ENCODE assay signal across 9 cellular contexts in the genomic region with DNA sequence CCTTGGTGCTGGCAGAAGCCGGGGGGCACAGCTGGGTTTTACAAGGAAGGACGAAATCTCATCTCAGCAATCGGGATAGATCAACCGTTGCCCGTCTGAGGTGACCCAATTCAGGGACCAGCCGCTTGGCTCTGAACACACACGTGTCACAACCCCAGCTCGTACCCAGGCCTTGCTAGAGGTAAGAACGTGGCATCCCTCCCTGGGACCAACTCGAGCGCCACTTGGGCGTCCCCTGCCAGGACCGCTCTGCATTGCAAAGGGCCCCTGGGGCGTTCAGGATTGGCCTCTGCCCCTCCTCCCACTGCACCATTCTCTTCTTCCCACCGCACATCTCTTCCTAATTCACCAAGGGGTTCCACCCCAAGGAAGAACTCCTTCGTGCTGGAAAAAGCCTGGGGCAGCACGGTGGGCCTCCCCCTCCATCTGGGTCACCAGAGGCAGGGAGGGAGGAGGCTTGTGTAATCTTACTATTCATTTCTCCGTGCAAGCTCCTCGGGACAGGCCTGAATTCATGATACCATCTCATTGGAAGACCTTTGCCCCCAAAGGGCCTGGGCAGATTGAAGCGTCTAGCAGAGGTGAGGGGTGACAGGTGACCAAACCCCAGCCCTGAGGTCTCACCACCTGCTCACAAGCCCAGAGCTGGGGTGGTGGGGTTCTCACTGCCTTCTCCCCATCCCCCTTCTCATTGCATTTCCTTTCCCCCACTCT.
DNase-seq lines count a peak whose midpoint lies in the region; ATAC-seq and TF ChIP-seq lines count a peak whose summit lies in the region.
"Had no signal": no experiment of that assay in that cellular context is flagged by ENCODE, and none has a peak within 500 bp of the region (broad histone marks: within the 10 kb centered on the region; RNA-seq: fewer than 3 reads in every experiment).

No MANE protein-coding gene starts in this region.

- ATAC-seq in HG02885 (IDR thresholded peaks at IDR 0.05; ENCODE audit: poor library complexity, unreplicated experiment): no peak

- H3K36me3 ChIP-seq in esophagus squamous epithelium (no peaks in the 10 kb centered on the region), neutrophil (no peaks in the 10 kb centered on the region)

- no peaks in the 10 kb centered on the region for H3K9me3 ChIP-seq in esophagus squamous epithelium
- H3K9me3 ChIP-seq in neutrophil: no peaks in the 10 kb centered on the region

- intact Hi-C loops in esophagus squamous epithelium (cut with DNase I): no loop called here

- H3K4me3 ChIP-seq in AG10803 (ENCODE audit: low read length): peak overlapping the region; percentile 50
- peak overlapping the region; percentile 82 for H3K4me3 ChIP-seq in NB4 (ENCODE audit: low read depth, low read length)
- peak overlapping the region; percentile 18 to 58 (median 38) for H3K4me3 ChIP-seq in esophagus squamous epithelium
- peak overlapping the region; percentile 60 to 63 for H3K4me3 ChIP-seq in neutrophil (ENCODE audit: low read depth in 1 of 2, low read length in 1 of 2)

- no peaks in the 10 kb centered on the region for H3K27me3 ChIP-seq in esophagus squamous epithelium
- no peaks in the 10 kb centered on the region for H3K27me3 ChIP-seq in neutrophil

- in situ Hi-C loops in GM13976 (cut with MboI; ENCODE audit: low sequenced_read_pairs, unreplicated experiment): no loop called here

- H3K4me1 ChIP-seq in esophagus squamous epithelium (peaks cover 28 to 58% (median 37%) of the 10 kb centered on the region in 3 donors), neutrophil (ENCODE audit: control insufficient read depth in 1 of 2, insufficient read depth in 1 of 2, low read depth in 1 of 2, low read length in 1 of 2) (peaks cover 97 to 98% of the 10 kb centered on the region in 2 experiments)

- H3K27ac ChIP-seq in esophagus squamous epithelium (peak overlapping the region; percentile 81 to 89 (median 86)), neutrophil (peak overlapping the region; percentile 91)

- 47 to 70% methylated on average over 4 to 16 of the region's 20 CpGs for WGBS in esophagus squamous epithelium, 2 donors

- no peak for TF ChIP-seq POLR2A in NB4 (IDR thresholded peaks at IDR 0.05; ENCODE audit: extremely low read depth, insufficient read length)
- TF ChIP-seq POLR2A in esophagus squamous epithelium (IDR thresholded peaks at IDR 0.05): no peak

- DNase-seq in AG10803 (ENCODE audit: low read depth) (no peak), NB4 (ENCODE audit: low read depth) (peak; percentile 95), esophagus squamous epithelium (lab: John Stamatoyannopoulos, UW) (no peak), NCI-H1694 (lab: John Stamatoyannopoulos, UW) (no peak), GM13976 (ENCODE audit: low spot score) (no peak), cerebellar cortex (ENCODE audit: low spot score) (no peak)
- DNase-seq: GOT3 had no signal

- no peak for TF ChIP-seq CTCF in AG10803 (conservative IDR thresholded peaks at IDR 0.05; ENCODE audit: low read length)
- TF ChIP-seq CTCF in NB4 (IDR thresholded peaks at IDR 0.05; ENCODE audit: low read depth, low read length): peak; percentile 40
- TF ChIP-seq CTCF in esophagus squamous epithelium (IDR thresholded peaks at IDR 0.05): no peak
- TF ChIP-seq CTCF in neutrophil (IDR thresholded peaks at IDR 0.05): no peak
- TF ChIP-seq CTCF in GM13976 (IDR thresholded peaks at IDR 0.05; ENCODE audit: borderline replicate concordance, control extremely low read depth, extremely low read depth, insufficient read depth, missing control alignments): no peak
